ENCODE assay signal across 9 cellular contexts in the genomic region with DNA sequence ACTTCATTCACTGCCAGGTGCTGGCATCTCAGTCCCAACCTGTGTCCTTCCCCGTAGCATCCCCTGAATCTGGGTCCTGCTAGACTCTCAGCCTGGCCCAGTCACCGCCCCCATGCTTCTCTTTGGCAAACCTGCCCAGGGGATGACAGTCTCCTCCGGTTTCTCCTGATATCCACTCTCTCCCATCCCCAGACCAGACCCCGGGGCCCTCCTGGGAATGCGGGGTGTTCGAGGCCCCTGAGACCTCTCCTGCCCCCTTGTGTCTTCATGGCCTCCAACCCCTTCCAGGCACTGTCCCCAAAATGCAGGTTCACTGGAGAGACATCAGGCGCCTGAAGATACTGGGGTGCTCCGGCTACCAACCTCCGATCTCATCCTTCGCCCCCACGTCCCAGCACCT. TPM values are rescaled to one million over a fixed set of nuclear protein-coding genes. Genes with fewer than 3 reads are reported as not detected.
DNase-seq lines count a peak whose midpoint lies in the region; ATAC-seq and TF ChIP-seq lines count a peak whose summit lies in the region.
"Had no signal": no experiment of that assay in that cellular context is flagged by ENCODE, and none has a peak within 500 bp of the region (broad histone marks: within the 10 kb centered on the region; RNA-seq: fewer than 3 reads in every experiment).

No MANE protein-coding gene starts in this region.

- peak overlapping the region; percentile 39 for H3K4me3 Mint-ChIP-seq in activated CD4-positive, alpha-beta T cell treated with anti-CD3 and anti-CD28 coated beads, Interleukin-2, amount 10 ng/mL, durations not matched to agents 7 days and 5 days

- H3K27me3 Mint-ChIP-seq in activated CD4-positive, alpha-beta T cell treated with anti-CD3 and anti-CD28 coated beads, Interleukin-2, amount 10 ng/mL, durations not matched to agents 7 days and 5 days = peaks cover 45% of the 10 kb centered on the region

- no peaks in the 10 kb centered on the region for H3K9me3 ChIP-seq in SK-N-SH
- H3K9me3 ChIP-seq in stomach = no peaks in the 10 kb centered on the region
- H3K9me3 ChIP-seq: mucosa of descending colon had no signal

- H3K9ac ChIP-seq in SK-N-SH = peak overlapping the region; percentile 38

- TF ChIP-seq EP300 in SK-N-SH (IDR thresholded peaks at IDR 0.05; ENCODE audit: borderline replicate concordance in 1 of 2, low read depth in 1 of 2, low read length in 1 of 2) (no peak), stomach (IDR thresholded peaks at IDR 0.05) (no peak)

- H3F3A ChIP-seq in SK-N-SH (replicated peaks; ENCODE audit: insufficient read depth) = peaks cover 11% of the 10 kb centered on the region

- H3K4me3 ChIP-seq in SK-N-SH (ENCODE audit: low read depth in 2 of 2, low read length in 1 of 2) (peak overlapping the region; percentile 54 to 73), epithelial cell of proximal tubule (ENCODE audit: low read depth, low read length) (no peak overlapping the region), retinal pigment epithelial cell (ENCODE audit: low read length) (peak overlapping the region; percentile 35), stomach (peak overlapping the region in 1 of 4 donors; percentile 16)
- H3K4me3 ChIP-seq: mucosa of descending colon had no signal

- ATAC-seq in HG03354 (IDR thresholded peaks at IDR 0.05; ENCODE audit: poor library complexity, severe bottlenecking, unreplicated experiment) = no peak
- no peak for ATAC-seq in GM21529 (IDR thresholded peaks at IDR 0.05; ENCODE audit: unreplicated experiment)
- ATAC-seq: mucosa of descending colon had no signal

- H3K27me3 ChIP-seq in SK-N-SH (ENCODE audit: insufficient read depth) (no peaks in the 10 kb centered on the region), stomach (peaks cover 4 to 86% (median 54%) of the 10 kb centered on the region in 3 donors)

- DNase-seq in activated CD4-positive, alpha-beta T cell treated with anti-CD3 and anti-CD28 coated beads, Interleukin-2, amount 10 ng/mL, durations not matched to agents 7 days and 5 days = no peak
- no peak for DNase-seq in activated CD4-positive, alpha-beta T cell treated with anti-CD3 and anti-CD28 coated beads for 1 hour
- DNase-seq in SK-N-SH (peak; percentile 69), epithelial cell of proximal tubule (ENCODE audit: low read depth) (no peak), retinal pigment epithelial cell (ENCODE audit: low read depth) (no peak), stomach (no peak)
- DNase-seq: mucosa of descending colon had no signal

- H3K9me3 Mint-ChIP-seq in activated CD4-positive, alpha-beta T cell treated with anti-CD3 and anti-CD28 coated beads, Interleukin-2, amount 10 ng/mL, durations not matched to agents 7 days and 5 days = no peaks in the 10 kb centered on the region

- no peaks in the 10 kb centered on the region for H4K20me1 ChIP-seq in SK-N-SH (ENCODE audit: insufficient read depth)

- TF ChIP-seq CTCF in SK-N-SH (IDR thresholded peaks at IDR 0.05) (peak; percentile 38), epithelial cell of proximal tubule (conservative IDR thresholded peaks at IDR 0.05; ENCODE audit: low read depth, low read length) (peak; percentile 10), retinal pigment epithelial cell (conservative IDR thresholded peaks at IDR 0.05; ENCODE audit: low read depth, low read length) (peak; percentile 8), stomach (IDR thresholded peaks at IDR 0.05) (no peak)

- H3K27ac Mint-ChIP-seq in activated CD4-positive, alpha-beta T cell treated with anti-CD3 and anti-CD28 coated beads, Interleukin-2, amount 10 ng/mL, durations not matched to agents 7 days and 5 days = peak overlapping the region; percentile 33

- no peaks in the 10 kb centered on the region for H3K36me3 ChIP-seq in SK-N-SH (replicated peaks in 1 of 2; ENCODE audit: control insufficient read depth in 1 of 2, insufficient read depth in 2 of 2, low read length in 1 of 2)
- H3K36me3 ChIP-seq in stomach = no peaks in the 10 kb centered on the region

- H3K4me1 ChIP-seq in SK-N-SH (ENCODE audit: control insufficient read depth in 1 of 2, insufficient read depth in 2 of 2, low read depth in 1 of 2, low read length in 1 of 2) (peaks cover 4 to 12% of the 10 kb centered on the region in 2 experiments; a peak in 1 of 4 replicates), stomach (peaks cover 0 to 9% (median 7%) of the 10 kb centered on the region in 4 donors)

- peak overlapping the region; percentile 87 for H3K4me2 ChIP-seq in SK-N-SH

- peak; percentile 10; the same call in 1 of the 2 replicates for TF ChIP-seq RAD21 in SK-N-SH (IDR thresholded peaks at IDR 0.05; ENCODE audit: low read length)

- CTCF ChIA-PET in activated CD4-positive, alpha-beta T cell treated with anti-CD3 and anti-CD28 coated beads, Interleukin-2, amount 10 ng/mL, durations not matched to agents 7 days and 5 days (lab: Charles Lee) = no interaction called here
- CTCF ChIA-PET in SK-N-SH (lab: Yijun Ruan, JAX) = interaction anchor here (1.2 to 1.3 kb wide), 2 partner anchors 11 to 433 kb away, joined by 3 read pairs; partner anchors contain the start of gene ZNF843

- H3K9me2 ChIP-seq in SK-N-SH = no peaks in the 10 kb centered on the region

- intact Hi-C loops in stomach (cut with DNase I; ENCODE audit: low total_unique reads) = no loop called here

- POLR2A ChIA-PET in activated CD4-positive, alpha-beta T cell treated with anti-CD3 and anti-CD28 coated beads, Interleukin-2, amount 10 ng/mL, durations not matched to agents 7 days and 5 days (lab: Charles Lee) = no interaction called here
- POLR2A ChIA-PET in SK-N-SH (lab: Yijun Ruan, JAX) = no interaction called here

- no peak for TF ChIP-seq POLR2A in stomach (IDR thresholded peaks at IDR 0.05)

- peaks cover 12% of the 10 kb centered on the region for H3K4me1 Mint-ChIP-seq in activated CD4-positive, alpha-beta T cell treated with anti-CD3 and anti-CD28 coated beads, Interleukin-2, amount 10 ng/mL, durations not matched to agents 7 days and 5 days

- H2AFZ ChIP-seq in SK-N-SH (ENCODE audit: low read depth) = no peak overlapping the region

- no peaks in the 10 kb centered on the region for H3K36me3 Mint-ChIP-seq in activated CD4-positive, alpha-beta T cell treated with anti-CD3 and anti-CD28 coated beads, Interleukin-2, amount 10 ng/mL, durations not matched to agents 7 days and 5 days (ENCODE audit: low read depth)

- 16% methylated on average over 11 of the region's 11 CpGs for WGBS in SK-N-SH (ENCODE audit: low lambda C conversion rate)
- 24 to 35% (median 29%) methylated on average over 10 to 11 of the region's 11 CpGs for WGBS in stomach, 5 donors

- H3K27ac ChIP-seq in SK-N-SH (ENCODE audit: low read depth in 2 of 2, low read length in 1 of 2) = peak overlapping the region; percentile 1 to 14; a peak in 2 of 4 replicates
- no peak overlapping the region for H3K27ac ChIP-seq in stomach

- H3K79me2 ChIP-seq in SK-N-SH (ENCODE audit: insufficient read depth) = peaks cover 36% of the 10 kb centered on the region

TF ChIP-seq in SK-N-SH, 30 proteins besides CTCF, POLR2A, EP300 and RAD21:
- TF ChIP-seq NFIC (IDR thresholded peaks at IDR 0.05; ENCODE audit: borderline replicate concordance) (no peak), SIN3A (IDR thresholded peaks at IDR 0.05; ENCODE audit: borderline replicate concordance, low read depth, low read length) (no peak), MAX (IDR thresholded peaks at IDR 0.05; ENCODE audit: low read depth) (no peak)

RNA-seq across cellular contexts. Expression of gene STX1B, which starts 0.5 kb away (rescaled TPM):
- total RNA-seq in activated CD4-positive, alpha-beta T cell treated with anti-CD3 and anti-CD28 coated beads, Interleukin-2, amount 10 ng/mL, durations not matched to agents 7 days and 5 days = 1 to 10 TPM in 1 of 2 experiments, under 1 TPM in 1; 0.62 to 1.1 TPM
- 21.2 and 23.0 TPM in 2 replicates for polyA plus RNA-seq in SK-N-SH (2012; rRNA removed)
- 5.1 and 6.2 TPM in 2 replicates for polyA plus RNA-seq in SK-N-SH (2012; cell fraction: cytosol; rRNA removed)
- 212 TPM in 2 replicates for polyA plus RNA-seq in SK-N-SH (2012; cell fraction: nucleus; rRNA removed)
- 0.40 and 0.58 TPM in 2 replicates for total RNA-seq in epithelial cell of proximal tubule
- under 1 TPM in 1 of 5 donors, not detected in 4; 0.55 TPM for total RNA-seq in stomach
- under 1 TPM; 0.15 to 1.00 (median 0.78) TPM for polyA plus RNA-seq in stomach

RNA-seq across cellular contexts. Expression of gene STX4, which starts 23.5 kb away (rescaled TPM):
- 10 to 100 TPM; 48.0 to 56.7 TPM for total RNA-seq in activated CD4-positive, alpha-beta T cell treated with anti-CD3 and anti-CD28 coated beads, Interleukin-2, amount 10 ng/mL, durations not matched to agents 7 days and 5 days
- 117 TPM in 2 replicates for polyA plus RNA-seq in SK-N-SH (2012; rRNA removed)
- 77.9 and 88.2 TPM in 2 replicates for polyA plus RNA-seq in SK-N-SH (2012; cell fraction: cytosol; rRNA removed)
- polyA plus RNA-seq in SK-N-SH (2012; cell fraction: nucleus; rRNA removed) = 311 and 328 TPM in 2 replicates
- total RNA-seq in epithelial cell of proximal tubule = 19.5 and 26.1 TPM in 2 replicates
- 100 to 1,000 TPM in 2 of 5 donors, 10 to 100 TPM in 3; 13.8 to 254 (median 60.0) TPM for total RNA-seq in stomach
- polyA plus RNA-seq in stomach = 10 to 100 TPM; 59.3 to 73.9 (median 60.4) TPM

RNA-seq across cellular contexts. Expression of gene HSD3B7, which starts 24.9 kb away (rescaled TPM):
- 1 to 10 TPM; 3.4 to 3.5 TPM for total RNA-seq in activated CD4-positive, alpha-beta T cell treated with anti-CD3 and anti-CD28 coated beads, Interleukin-2, amount 10 ng/mL, durations not matched to agents 7 days and 5 days
- polyA plus RNA-seq in SK-N-SH (2012; rRNA removed) (12.2 and 12.9 TPM in 2 replicates), stomach (10 to 100 TPM in 1 of 3 donors, 1 to 10 TPM in 2; 4.3 to 19.5 (median 7.3) TPM)
- 5.6 and 9.0 TPM in 2 replicates for polyA plus RNA-seq in SK-N-SH (2012; cell fraction: cytosol; rRNA removed)
- 19.5 and 19.7 TPM in 2 replicates for polyA plus RNA-seq in SK-N-SH (2012; cell fraction: nucleus; rRNA removed)
- total RNA-seq in epithelial cell of proximal tubule (22.9 and 24.2 TPM in 2 replicates), stomach (10 to 100 TPM in 3 of 5 donors, 1 to 10 TPM in 2; 2.9 to 52.7 (median 13.4) TPM)

RNA-seq across cellular contexts. Expression of gene SETD1A, which starts 52.3 kb away (rescaled TPM):
- 10 to 100 TPM; 26.5 to 26.6 TPM for total RNA-seq in activated CD4-positive, alpha-beta T cell treated with anti-CD3 and anti-CD28 coated beads, Interleukin-2, amount 10 ng/mL, durations not matched to agents 7 days and 5 days
- polyA plus RNA-seq in SK-N-SH (2012; rRNA removed) (2.4 and 6.8 TPM in 2 replicates), stomach (1 to 10 TPM; 5.2 to 7.5 (median 5.9) TPM)
- polyA plus RNA-seq in SK-N-SH (2012; cell fraction: cytosol; rRNA removed) = 4.2 and 6.8 TPM in 2 replicates
- polyA plus RNA-seq in SK-N-SH (2012; cell fraction: nucleus; rRNA removed) = 18.8 and 24.8 TPM in 2 replicates
- total RNA-seq in epithelial cell of proximal tubule (4.7 and 5.5 TPM in 2 replicates), stomach (10 to 100 TPM in 3 of 5 donors, 1 to 10 TPM in 2; 4.4 to 22.2 (median 19.2) TPM)

Comparison
In these comparisons a context has a peak if more than half of its experiments do, and no peak if none do; other contexts are left out.
1. H3K27ac ChIP-seq: peak in SK-N-SH (2 of 2); none in stomach (0 of 5).
2. CTCF ChIP-seq: peak in SK-N-SH (single experiment), epithelial cell of proximal tubule (single experiment) and retinal pigment epithelial cell (single experiment); none in stomach (0 of 7).